12 cellular contexts compared by ENCODE assay signal in the genomic region with DNA sequence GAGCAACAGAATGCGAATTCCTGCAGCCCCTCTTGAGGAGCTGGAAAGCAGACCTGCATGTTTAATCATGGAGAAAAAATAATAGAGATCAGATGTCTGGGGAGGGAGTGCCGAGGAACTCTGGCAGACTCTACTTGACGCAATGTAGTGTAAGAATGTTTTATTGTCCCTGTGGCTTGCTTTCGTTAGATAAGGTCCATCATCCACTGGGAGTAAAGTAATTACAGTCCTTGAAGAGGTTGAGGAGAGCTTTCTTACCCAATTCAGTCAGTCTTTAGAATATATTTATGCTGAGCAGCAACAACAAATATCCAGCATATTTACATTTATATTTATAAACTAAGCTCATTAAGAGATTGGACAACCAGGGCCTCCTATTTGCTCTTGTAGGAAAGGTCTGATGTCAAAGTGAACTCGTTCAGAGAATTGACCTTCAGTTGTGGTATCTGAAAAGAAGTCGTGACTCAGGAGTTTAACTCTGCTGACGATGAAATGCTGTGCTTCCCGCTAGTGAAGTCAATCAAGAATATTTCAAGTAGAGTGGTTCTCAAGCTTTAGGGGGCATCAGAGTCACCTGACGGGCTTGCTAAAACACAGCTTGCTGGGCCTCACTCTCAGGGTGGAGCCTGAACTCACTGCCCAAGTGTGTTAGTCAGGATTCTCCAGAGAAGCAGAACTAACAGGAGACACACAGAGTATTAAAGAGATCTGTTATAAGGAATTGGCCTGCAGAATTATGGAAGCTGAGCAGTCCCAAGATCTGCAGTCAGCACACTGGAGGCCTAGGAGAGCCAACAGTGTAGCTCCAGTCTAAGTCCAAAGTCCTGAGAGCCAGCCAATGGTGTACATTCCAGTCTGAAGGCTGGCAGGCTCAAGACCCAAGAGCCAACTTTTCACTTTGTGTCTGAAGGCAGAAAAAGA.
DNase-seq lines count a peak whose midpoint lies in the region; ATAC-seq and TF ChIP-seq lines count a peak whose summit lies in the region.
"Had no signal": no experiment of that assay in that cellular context is flagged by ENCODE, and none has a peak within 500 bp of the region (broad histone marks: within the 10 kb centered on the region; RNA-seq: fewer than 3 reads in every experiment).

No MANE protein-coding gene starts in this region.

- H3K4me1 Mint-ChIP-seq in WTC11: peaks cover 37% of the 10 kb centered on the region
- H3K4me1 Mint-ChIP-seq: activated naive CD8-positive, alpha-beta T cell treated with anti-CD3 and anti-CD28 coated beads, Interleukin-2, amount 50 U/mL, for 24 hours had no signal

- H3K36me3 Mint-ChIP-seq in WTC11: peaks cover 14% of the 10 kb centered on the region

- ATAC-seq in WTC11 (no peak), heart left ventricle (peak in 3 of 4 donors; percentile 56 to 76 (median 63)), GM21723 (IDR thresholded peaks at IDR 0.05; ENCODE audit: unreplicated experiment) (no peak), GM21447 (IDR thresholded peaks at IDR 0.05; ENCODE audit: unreplicated experiment) (no peak), HG03159 (IDR thresholded peaks at IDR 0.05; ENCODE audit: unreplicated experiment) (no peak)
- ATAC-seq: activated naive CD8-positive, alpha-beta T cell treated with anti-CD3 and anti-CD28 coated beads, Interleukin-2, amount 50 U/mL, for 24 hours; GM12878 had no signal

- TF ChIP-seq CTCF in WTC11 (IDR thresholded peaks at IDR 0.05) (no peak), heart left ventricle (IDR thresholded peaks at IDR 0.05) (no peak), parathyroid adenoma (IDR thresholded peaks at IDR 0.05) (no peak)

- H3K9me3 ChIP-seq in heart left ventricle (peaks cover 0 to 9% (median 0%) of the 10 kb centered on the region in 12 donors), parathyroid adenoma (ENCODE audit: control insufficient read depth, low read length) (no peaks in the 10 kb centered on the region)

- CTCF ChIA-PET in WTC11 (lab: Charles Lee): no interaction called here

- no peaks in the 10 kb centered on the region for H3K36me3 ChIP-seq in heart left ventricle
- H3K36me3 ChIP-seq in parathyroid adenoma (ENCODE audit: control insufficient read depth, insufficient read depth, low read length): no peaks in the 10 kb centered on the region
- H3K36me3 ChIP-seq: spleen had no signal

- intact Hi-C loops in heart left ventricle (cut with DNase I): no loop called here

- no peak overlapping the region for H3K4me2 ChIP-seq in parathyroid adenoma (ENCODE audit: low read length)

- H3K4me3 Mint-ChIP-seq in WTC11: no peak overlapping the region
- H3K4me3 Mint-ChIP-seq: activated naive CD8-positive, alpha-beta T cell treated with anti-CD3 and anti-CD28 coated beads, Interleukin-2, amount 50 U/mL, for 24 hours had no signal

- no peaks in the 10 kb centered on the region for H3K79me2 ChIP-seq in parathyroid adenoma

- H2AFZ ChIP-seq in parathyroid adenoma: peak overlapping the region; percentile 4

- H3K4me3 ChIP-seq in heart left ventricle (no peak overlapping the region), parathyroid adenoma (ENCODE audit: low read depth, low read length) (no peak overlapping the region)
- H3K4me3 ChIP-seq: GM12878, spleen had no signal

- H3K4me1 ChIP-seq in heart left ventricle (no peaks in the 10 kb centered on the region), parathyroid adenoma (no peaks in the 10 kb centered on the region)

- H3K27ac Mint-ChIP-seq in WTC11: peak overlapping the region; percentile 37; the same call in 1 of the 2 replicates
- H3K27ac Mint-ChIP-seq: activated naive CD8-positive, alpha-beta T cell treated with anti-CD3 and anti-CD28 coated beads, Interleukin-2, amount 50 U/mL, for 24 hours had no signal

- POLR2A ChIA-PET in WTC11 (lab: Charles Lee): interaction anchor here (0.5 kb wide), 1 partner anchor 220 kb away, joined by 3 read pairs; no protein-coding TSS in a partner anchor

- H3K27ac ChIP-seq in heart left ventricle: peak overlapping the region in 6 of 12 donors; percentile 17 to 42 (median 24)
- no peak overlapping the region for H3K27ac ChIP-seq in parathyroid adenoma
- H3K27ac ChIP-seq: spleen had no signal

- H3K27me3 Mint-ChIP-seq in WTC11 (ENCODE audit: low read depth): peaks cover 1% of the 10 kb centered on the region; the same call in 1 of the 2 replicates
- H3K27me3 Mint-ChIP-seq: activated naive CD8-positive, alpha-beta T cell treated with anti-CD3 and anti-CD28 coated beads, Interleukin-2, amount 50 U/mL, for 24 hours had no signal

- peaks cover 16% of the 10 kb centered on the region for H3K9me3 Mint-ChIP-seq in WTC11
- H3K9me3 Mint-ChIP-seq: activated naive CD8-positive, alpha-beta T cell treated with anti-CD3 and anti-CD28 coated beads, Interleukin-2, amount 50 U/mL, for 24 hours had no signal

- TF ChIP-seq POLR2A in heart left ventricle (IDR thresholded peaks at IDR 0.05): no peak

- WGBS in heart left ventricle, 4 donors: 68 to 79% (median 74%) methylated on average over 9 of the region's 9 CpGs

- DNase-seq in EH (ENCODE audit: low read depth) (peak; percentile 77), WTC11 (ENCODE audit: low spot score) (no peak), heart left ventricle (no peak), ureter (ENCODE audit: low spot score) (no peak)
- DNase-seq: activated CD8-positive, alpha-beta memory T cell treated with anti-CD3 and anti-CD28 coated beads, Interleukin-2, amount 50 U/mL, for 4 hours; activated naive CD8-positive, alpha-beta T cell treated with anti-CD3 and anti-CD28 coated beads, Interleukin-2, amount 50 U/mL, for 24 hours; spleen had no signal

- no peaks in the 10 kb centered on the region for H3K27me3 ChIP-seq in heart left ventricle
- H3K27me3 ChIP-seq in parathyroid adenoma (ENCODE audit: control insufficient read depth, insufficient read depth, low read length): no peaks in the 10 kb centered on the region

- no peak overlapping the region for H3K9ac ChIP-seq in parathyroid adenoma

TF ChIP-seq in WTC11, 78 proteins besides CTCF, POLR2A, EP300 and RAD21 (continues in another document):
- TF ChIP-seq GRHL2 (CRISPR knock-in tag; IDR thresholded peaks at IDR 0.05; ENCODE audit: insufficient replicate concordance, severe bottlenecking) (no peak), SMAD4 (CRISPR knock-in tag; IDR thresholded peaks at IDR 0.05) (no peak), ESRRA (CRISPR knock-in tag; IDR thresholded peaks at IDR 0.05; ENCODE audit: borderline replicate concordance) (no peak), TEAD1 (CRISPR knock-in tag; IDR thresholded peaks at IDR 0.05) (no peak), MXD4 (CRISPR knock-in tag; IDR thresholded peaks at IDR 0.05; ENCODE audit: borderline replicate concordance) (no peak), TCF7 (CRISPR knock-in tag; IDR thresholded peaks at IDR 0.05; ENCODE audit: low read depth) (no peak), ZNF263 (CRISPR knock-in tag; IDR thresholded peaks at IDR 0.05; ENCODE audit: low read depth) (no peak)
- TF ChIP-seq, protein P1, sequence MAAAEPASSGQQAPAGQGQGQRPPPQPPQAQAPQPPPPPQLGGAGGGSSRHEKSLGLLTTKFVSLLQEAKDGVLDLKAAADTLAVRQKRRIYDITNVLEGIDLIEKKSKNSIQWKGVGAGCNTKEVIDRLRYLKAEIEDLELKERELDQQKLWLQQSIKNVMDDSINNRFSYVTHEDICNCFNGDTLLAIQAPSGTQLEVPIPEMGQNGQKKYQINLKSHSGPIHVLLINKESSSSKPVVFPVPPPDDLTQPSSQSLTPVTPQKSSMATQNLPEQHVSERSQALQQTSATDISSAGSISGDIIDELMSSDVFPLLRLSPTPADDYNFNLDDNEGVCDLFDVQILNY (CRISPR knock-in tag; IDR thresholded peaks at IDR 0.05): no peak
- TF ChIP-seq, protein P2, sequence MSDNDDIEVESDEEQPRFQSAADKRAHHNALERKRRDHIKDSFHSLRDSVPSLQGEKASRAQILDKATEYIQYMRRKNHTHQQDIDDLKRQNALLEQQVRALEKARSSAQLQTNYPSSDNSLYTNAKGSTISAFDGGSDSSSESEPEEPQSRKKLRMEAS (CRISPR knock-in tag; IDR thresholded peaks at IDR 0.05): no peak
- TF ChIP-seq, protein P3, sequence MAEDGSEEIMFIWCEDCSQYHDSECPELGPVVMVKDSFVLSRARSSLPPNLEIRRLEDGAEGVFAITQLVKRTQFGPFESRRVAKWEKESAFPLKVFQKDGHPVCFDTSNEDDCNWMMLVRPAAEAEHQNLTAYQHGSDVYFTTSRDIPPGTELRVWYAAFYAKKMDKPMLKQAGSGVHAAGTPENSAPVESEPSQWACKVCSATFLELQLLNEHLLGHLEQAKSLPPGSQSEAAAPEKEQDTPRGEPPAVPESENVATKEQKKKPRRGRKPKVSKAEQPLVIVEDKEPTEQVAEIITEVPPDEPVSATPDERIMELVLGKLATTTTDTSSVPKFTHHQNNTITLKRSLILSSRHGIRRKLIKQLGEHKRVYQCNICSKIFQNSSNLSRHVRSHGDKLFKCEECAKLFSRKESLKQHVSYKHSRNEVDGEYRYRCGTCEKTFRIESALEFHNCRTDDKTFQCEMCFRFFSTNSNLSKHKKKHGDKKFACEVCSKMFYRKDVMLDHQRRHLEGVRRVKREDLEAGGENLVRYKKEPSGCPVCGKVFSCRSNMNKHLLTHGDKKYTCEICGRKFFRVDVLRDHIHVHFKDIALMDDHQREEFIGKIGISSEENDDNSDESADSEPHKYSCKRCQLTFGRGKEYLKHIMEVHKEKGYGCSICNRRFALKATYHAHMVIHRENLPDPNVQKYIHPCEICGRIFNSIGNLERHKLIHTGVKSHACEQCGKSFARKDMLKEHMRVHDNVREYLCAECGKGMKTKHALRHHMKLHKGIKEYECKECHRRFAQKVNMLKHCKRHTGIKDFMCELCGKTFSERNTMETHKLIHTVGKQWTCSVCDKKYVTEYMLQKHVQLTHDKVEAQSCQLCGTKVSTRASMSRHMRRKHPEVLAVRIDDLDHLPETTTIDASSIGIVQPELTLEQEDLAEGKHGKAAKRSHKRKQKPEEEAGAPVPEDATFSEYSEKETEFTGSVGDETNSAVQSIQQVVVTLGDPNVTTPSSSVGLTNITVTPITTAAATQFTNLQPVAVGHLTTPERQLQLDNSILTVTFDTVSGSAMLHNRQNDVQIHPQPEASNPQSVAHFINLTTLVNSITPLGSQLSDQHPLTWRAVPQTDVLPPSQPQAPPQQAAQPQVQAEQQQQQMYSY (CRISPR knock-in tag; IDR thresholded peaks at IDR 0.05): no peak
- TF ChIP-seq, protein P4, sequence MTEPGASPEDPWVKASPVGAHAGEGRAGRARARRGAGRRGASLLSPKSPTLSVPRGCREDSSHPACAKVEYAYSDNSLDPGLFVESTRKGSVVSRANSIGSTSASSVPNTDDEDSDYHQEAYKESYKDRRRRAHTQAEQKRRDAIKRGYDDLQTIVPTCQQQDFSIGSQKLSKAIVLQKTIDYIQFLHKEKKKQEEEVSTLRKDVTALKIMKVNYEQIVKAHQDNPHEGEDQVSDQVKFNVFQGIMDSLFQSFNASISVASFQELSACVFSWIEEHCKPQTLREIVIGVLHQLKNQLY (CRISPR knock-in tag; IDR thresholded peaks at IDR 0.05): no peak

Comparison
In these comparisons a context has a peak if more than half of its experiments do, and no peak if none do; other contexts are left out.
1. ATAC-seq: peak in heart left ventricle (3 of 4); none in WTC11 (single experiment), GM21723 (single experiment), GM21447 (single experiment) and HG03159 (single experiment).